In the genomic region with DNA sequence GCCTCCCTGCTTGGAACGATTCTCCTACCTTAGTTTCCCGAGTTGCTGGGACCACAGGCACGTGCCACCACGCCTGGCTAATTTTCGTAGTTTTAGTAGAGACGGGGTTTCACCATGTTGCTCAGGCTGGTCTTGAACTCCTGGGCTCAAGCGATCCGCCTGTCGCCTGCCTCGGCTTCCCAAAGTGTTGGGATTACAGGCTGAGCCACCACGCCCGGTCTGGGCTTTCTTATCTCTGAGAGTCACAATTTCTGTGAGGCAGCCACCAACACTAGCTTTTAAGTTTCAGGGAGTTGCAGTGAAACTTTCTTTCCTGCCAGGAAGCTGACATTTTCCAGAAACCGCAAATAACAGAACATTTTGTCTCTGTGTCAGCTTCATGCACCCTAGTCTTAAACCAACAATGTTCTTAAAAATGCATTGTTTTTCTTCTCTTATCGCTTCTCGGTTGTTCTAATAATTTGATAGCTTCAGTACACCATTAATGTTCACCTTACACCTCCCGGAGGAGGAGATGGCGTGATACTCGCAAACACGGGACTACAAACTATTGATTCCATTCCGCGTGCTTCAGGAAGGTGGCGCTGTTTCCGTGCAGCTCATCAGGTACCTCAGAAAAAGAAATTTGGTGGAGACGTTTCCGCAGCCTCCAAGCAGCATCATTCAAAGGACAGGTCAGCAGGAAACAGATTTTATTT, we compare ENCODE assay signal across 8 cellular contexts. TPM values are rescaled to one million over a fixed set of nuclear protein-coding genes. Genes with fewer than 3 reads are reported as not detected.
DNase-seq lines count a peak whose midpoint lies in the region; ATAC-seq, FAIRE-seq and TF ChIP-seq lines count a peak whose summit lies in the region.

No MANE protein-coding gene starts in this region.

- H3K27ac ChIP-seq in spleen = peak overlapping the region in 6 of 8 donors; percentile 26 to 62 (median 50)

- intact Hi-C loops in spleen (cut with DNase I; ENCODE audit: low total_unique reads) = loop anchor here (5.0 kb wide), 1 partner anchor 393 kb away; no protein-coding TSS in a partner anchor

- peaks cover 0 to 24% (median 16%) of the 10 kb centered on the region in 6 donors for H3K4me1 ChIP-seq in spleen

- no peak overlapping the region for H3K4me3 ChIP-seq in AG04449 (ENCODE audit: low read depth, low read length)
- no peak overlapping the region for H3K4me3 ChIP-seq in astrocyte of the spinal cord (ENCODE audit: low read depth, low read length)
- H3K4me3 ChIP-seq in spleen = no peak overlapping the region

- CTCF ChIA-PET in AG04449 (lab: Yijun Ruan, JAX) = interaction anchor here (0.5 to 7.4 kb wide), 54 partner anchors 8 to 1225 kb away, joined by 3 to 78 read pairs (median 4); partner anchors contain the start of genes DHRS7B and USP22

- DNase-seq in AG04449 (ENCODE audit: low read depth, low spot score) (no peak), NCI-H1105 treated with DMSO at 0.1 percent for 48 hours (lab: John Stamatoyannopoulos, UW) (peak; percentile 79), astrocyte of the spinal cord (ENCODE audit: low read depth, low spot score) (peak; percentile 53), iPS-NIHi11 (ENCODE audit: low spot score) (peak; percentile 80), spleen (peak; percentile 89)

- no peak for TF ChIP-seq POLR2A in spleen (IDR thresholded peaks at IDR 0.05)

- peak; percentile 67 for ATAC-seq in GM18517 (IDR thresholded peaks at IDR 0.05; ENCODE audit: unreplicated experiment)
- ATAC-seq in HG03108 (IDR thresholded peaks at IDR 0.05; ENCODE audit: unreplicated experiment) = no peak

- H3K9me3 ChIP-seq in spleen = no peaks in the 10 kb centered on the region

- 25 to 34% (median 31%) methylated on average over 25 of the region's 25 CpGs for WGBS in spleen, 5 donors

- POLR2A ChIA-PET in AG04449 (lab: Yijun Ruan, JAX) = no interaction called here

- TF ChIP-seq CTCF in AG04449 (IDR thresholded peaks at IDR 0.05; ENCODE audit: insufficient read depth, low read length, missing control alignments) (peak; percentile 90), astrocyte of the spinal cord (IDR thresholded peaks at IDR 0.05; ENCODE audit: low read depth, low read length) (peak; percentile 98), spleen (IDR thresholded peaks at IDR 0.05 in 8 of 11, conservative IDR thresholded peaks at IDR 0.05 in 3 of 11) (peak; percentile 68 to 91 (median 87))

- peak; percentile 11 for FAIRE-seq in TTC549 (lab: Jason Lieb, UNC)

- H3K36me3 ChIP-seq in spleen = no peaks in the 10 kb centered on the region

- in situ Hi-C loops in astrocyte of the spinal cord (cut with HindIII; ENCODE audit: low sequenced_read_pairs) = no loop called here

- peaks cover 0 to 6% (median 0%) of the 10 kb centered on the region in 7 donors for H3K27me3 ChIP-seq in spleen (replicated peaks in 1 of 7)

RNA-seq across cellular contexts. Expression of gene DHRS7B, which starts 7.4 kb away (rescaled TPM):
- total RNA-seq in spleen = 10 to 100 TPM; 13.3 to 31.3 (median 19.7) TPM
- 10 to 100 TPM; 13.6 to 18.4 (median 16.7) TPM for polyA plus RNA-seq in spleen
